In genomic region chr9:16809912-16810610, GRCh38 we compare ENCODE assay signal across 27 cellular contexts.
DNase-seq lines count a peak whose midpoint lies in the region; ATAC-seq, FAIRE-seq and TF ChIP-seq lines count a peak whose summit lies in the region.
"Had no signal": no experiment of that assay in that cellular context is flagged by ENCODE, and none has a peak within 500 bp of the region (broad histone marks: within the 10 kb centered on the region; RNA-seq: fewer than 3 reads in every experiment).

No MANE protein-coding gene starts in this region.

- H3K27ac ChIP-seq in PC-9 (no peak overlapping the region), iPS DF 6.9 (ENCODE audit: low read length) (no peak overlapping the region), neural progenitor cell (no peak overlapping the region)
- H3K27ac ChIP-seq: lower lobe of right lung, spleen, transverse colon had no signal

- H3K79me2 ChIP-seq in PC-9 (ENCODE audit: low read depth) (no peaks in the 10 kb centered on the region), neural progenitor cell (ENCODE audit: low read depth) (no peaks in the 10 kb centered on the region)

- H3K9ac ChIP-seq in neural progenitor cell, result no peak overlapping the region

- H3K9me3 Mint-ChIP-seq in neural progenitor cell, result no peaks in the 10 kb centered on the region
- H3K9me3 Mint-ChIP-seq: activated naive CD8-positive, alpha-beta T cell treated with anti-CD3 and anti-CD28 coated beads, Interleukin-2, amount 10 ng/mL, durations not matched to agents 7 days and 5 days; stimulated activated naive CD8-positive, alpha-beta T cell treated with anti-CD3 and anti-CD28 coated beads, Interleukin-15, amount 100 ng/mL, for 72 hours had no signal

- peaks cover 11% of the 10 kb centered on the region for H3K4me1 ChIP-seq in PC-9 (replicated peaks; ENCODE audit: insufficient read depth)
- H3K4me1 ChIP-seq in iPS DF 6.9 (ENCODE audit: control insufficient read depth, insufficient read depth, low read length), result peaks cover 11% of the 10 kb centered on the region
- H3K4me1 ChIP-seq in neural progenitor cell, result no peaks in the 10 kb centered on the region
- H3K4me1 ChIP-seq: lower lobe of right lung, spleen, transverse colon had no signal

- H3K36me3 ChIP-seq in H7 (replicated peaks; ENCODE audit: control insufficient read depth, insufficient read depth, low read length) (no peaks in the 10 kb centered on the region), PC-9 (ENCODE audit: low read depth) (no peaks in the 10 kb centered on the region), iPS DF 6.9 (ENCODE audit: control insufficient read depth, insufficient read depth, low read length) (no peaks in the 10 kb centered on the region), neural progenitor cell (no peaks in the 10 kb centered on the region)
- H3K36me3 ChIP-seq: lower lobe of right lung, spleen, transverse colon had no signal

- no peak overlapping the region for H3K27ac Mint-ChIP-seq in neural progenitor cell
- H3K27ac Mint-ChIP-seq: activated naive CD8-positive, alpha-beta T cell treated with anti-CD3 and anti-CD28 coated beads, Interleukin-2, amount 10 ng/mL, durations not matched to agents 7 days and 5 days; CD4-positive, CD25-positive, alpha-beta regulatory T cell; effector memory CD8-positive, alpha-beta T cell; stimulated activated naive CD8-positive, alpha-beta T cell treated with anti-CD3 and anti-CD28 coated beads, Interleukin-15, amount 100 ng/mL, for 72 hours had no signal

- no TSS peak for BruUV-seq in PC-9 (replicated peaks; lab: Mats Ljungman, UMichigan)

- H3K9me2 ChIP-seq in PC-9 (ENCODE audit: insufficient read depth), result no peaks in the 10 kb centered on the region

- H3K4me2 ChIP-seq in PC-9 (peak overlapping the region; percentile 44), neural progenitor cell (no peak overlapping the region)

- no peaks in the 10 kb centered on the region for H4K20me1 ChIP-seq in PC-9 (ENCODE audit: insufficient read depth)
- no peaks in the 10 kb centered on the region for H4K20me1 ChIP-seq in neural progenitor cell (ENCODE audit: low read depth)

- no peak overlapping the region for H3K4me3 Mint-ChIP-seq in neural progenitor cell
- H3K4me3 Mint-ChIP-seq: activated naive CD8-positive, alpha-beta T cell treated with anti-CD3 and anti-CD28 coated beads, Interleukin-2, amount 10 ng/mL, durations not matched to agents 7 days and 5 days; CD4-positive, CD25-positive, alpha-beta regulatory T cell; effector memory CD8-positive, alpha-beta T cell; stimulated activated naive CD8-positive, alpha-beta T cell treated with anti-CD3 and anti-CD28 coated beads, Interleukin-15, amount 100 ng/mL, for 72 hours had no signal

- no CpG with 5 or more reads among the region's 4 CpGs for WGBS in iPS DF 6.9 (ENCODE audit: insufficient coverage, insufficient read length)

- H3K4me3 ChIP-seq in H7 (ENCODE audit: insufficient read depth, low read depth, low read length) (no peak overlapping the region), PC-9 (no peak overlapping the region), iPS DF 6.9 (ENCODE audit: low read length) (no peak overlapping the region), neural progenitor cell (no peak overlapping the region)
- H3K4me3 ChIP-seq: lower lobe of right lung, spleen, transverse colon had no signal

- H3K27me3 Mint-ChIP-seq in neural progenitor cell (ENCODE audit: insufficient read depth, low read depth), result peaks cover 2% of the 10 kb centered on the region
- H3K27me3 Mint-ChIP-seq: CD4-positive, CD25-positive, alpha-beta regulatory T cell; effector memory CD8-positive, alpha-beta T cell; stimulated activated naive CD8-positive, alpha-beta T cell treated with anti-CD3 and anti-CD28 coated beads, Interleukin-15, amount 100 ng/mL, for 72 hours had no signal

- POLR2A ChIA-PET in PC-9 (lab: Charles Lee; ENCODE audit: unreplicated experiment), result interaction anchor here (0.6 kb wide), 1 partner anchor 125 kb away, joined by 3 read pairs; no protein-coding TSS in a partner anchor

- intact Hi-C loops in PC-9 (cut with micrococcal nuclease; ENCODE audit: unreplicated experiment), result no loop called here

- H2AFZ ChIP-seq in PC-9 (no peak overlapping the region), neural progenitor cell (replicated peaks) (no peak overlapping the region)

- no peaks in the 10 kb centered on the region for H3K27me3 ChIP-seq in H7 (ENCODE audit: control insufficient read depth, insufficient read depth, low read length)
- H3K27me3 ChIP-seq in PC-9 (ENCODE audit: insufficient read depth, low read depth), result no peaks in the 10 kb centered on the region
- H3K27me3 ChIP-seq in iPS DF 6.9 (ENCODE audit: control insufficient read depth, insufficient read depth, low read length), result no peaks in the 10 kb centered on the region
- no peaks in the 10 kb centered on the region for H3K27me3 ChIP-seq in neural progenitor cell
- H3K27me3 ChIP-seq: spleen, transverse colon had no signal

- no peak for ATAC-seq in HG03045 (IDR thresholded peaks at IDR 0.05; ENCODE audit: unreplicated experiment)
- ATAC-seq: effector memory CD8-positive, alpha-beta T cell; HCT116; lower lobe of right lung; stimulated activated naive CD8-positive, alpha-beta T cell treated with anti-CD3 and anti-CD28 coated beads, Interleukin-15, amount 100 ng/mL, for 72 hours had no signal

- DNase-seq in H7 (peak; percentile 81), NCI-H1417 (lab: John Stamatoyannopoulos, UW) (peak in 2 of 3 experiments; percentile 54 to 83), PC-9 (peak; percentile 56 to 83), iPS DF 6.9 (ENCODE audit: low read depth, low spot score) (peak; percentile 100), AG08396 (ENCODE audit: low spot score) (no peak), neural progenitor cell (ENCODE audit: low spot score) (no peak), H54 (ENCODE audit: insufficient read length, low spot score) (no peak)
- DNase-seq: activated CD4-positive, alpha-beta T cell treated with anti-CD3 and anti-CD28 coated beads for 48 hours; activated naive CD8-positive, alpha-beta T cell treated with anti-CD3 and anti-CD28 coated beads, Interleukin-2, amount 10 ng/mL, durations not matched to agents 7 days and 5 days; CD4-positive, CD25-positive, alpha-beta regulatory T cell; DMS79; effector memory CD8-positive, alpha-beta T cell; IMR-90; kidney; lower lobe of right lung; NCI-H1436 treated with DMSO at 0.1 percent for 48 hours; NCI-H510A treated with DMSO at 0.1 percent for 48 hours; retina; SIG-M5; spleen; stimulated activated CD4-positive, alpha-beta T cell treated with anti-CD3 and anti-CD28 coated beads, Interleukin-4, amount 100 ng/mL, for 4 hours; stimulated activated naive CD8-positive, alpha-beta T cell treated with anti-CD3 and anti-CD28 coated beads, Interleukin-15, amount 100 ng/mL, for 72 hours; transverse colon had no signal

- no peak for TF ChIP-seq CTCF in PC-9 (conservative IDR thresholded peaks at IDR 0.05)
- TF ChIP-seq CTCF in neural progenitor cell (IDR thresholded peaks at IDR 0.05), result no peak

- CTCF ChIA-PET in PC-9 (lab: Charles Lee), result no interaction called here

- H3F3A ChIP-seq in PC-9 (ENCODE audit: insufficient read depth, low read depth), result peaks cover 6% of the 10 kb centered on the region; the same call in 1 of the 2 replicates
- peaks cover 8% of the 10 kb centered on the region for H3F3A ChIP-seq in neural progenitor cell (ENCODE audit: low read depth)

- no peaks in the 10 kb centered on the region for H3K36me3 Mint-ChIP-seq in neural progenitor cell
- H3K36me3 Mint-ChIP-seq: activated naive CD8-positive, alpha-beta T cell treated with anti-CD3 and anti-CD28 coated beads, Interleukin-2, amount 10 ng/mL, durations not matched to agents 7 days and 5 days; CD4-positive, CD25-positive, alpha-beta regulatory T cell had no signal

- H3K9me3 ChIP-seq in PC-9 (ENCODE audit: insufficient read depth, low read depth), result no peaks in the 10 kb centered on the region
- no peaks in the 10 kb centered on the region for H3K9me3 ChIP-seq in iPS DF 6.9 (ENCODE audit: control insufficient read depth, insufficient read depth, low read length)
- H3K9me3 ChIP-seq in neural progenitor cell (ENCODE audit: low read depth), result no peaks in the 10 kb centered on the region
- H3K9me3 ChIP-seq: lower lobe of right lung, spleen, transverse colon had no signal

- no peak for FAIRE-seq in H54 (lab: Jason Lieb, UNC)
- FAIRE-seq: GM12892, kidney, TTC549 had no signal

- peaks cover 18% of the 10 kb centered on the region for H3K4me1 Mint-ChIP-seq in neural progenitor cell
- H3K4me1 Mint-ChIP-seq: activated naive CD8-positive, alpha-beta T cell treated with anti-CD3 and anti-CD28 coated beads, Interleukin-2, amount 10 ng/mL, durations not matched to agents 7 days and 5 days; CD4-positive, CD25-positive, alpha-beta regulatory T cell; stimulated activated naive CD8-positive, alpha-beta T cell treated with anti-CD3 and anti-CD28 coated beads, Interleukin-15, amount 100 ng/mL, for 72 hours had no signal

- no peak for TF ChIP-seq POLR2A in H54 (IDR thresholded peaks at IDR 0.05; ENCODE audit: low read depth, low read length)

Comparison
In these comparisons a context has a peak if more than half of its experiments do, and no peak if none do; other contexts are left out.
1. DNase-seq: peak in H7 (single experiment), NCI-H1417 (2 of 3), PC-9 (2 of 2) and iPS DF 6.9 (single experiment); none in AG08396 (single experiment), neural progenitor cell (single experiment) and H54 (single experiment).